Comparison of ENCODE assay signal across 8 cellular contexts in the genomic region with DNA sequence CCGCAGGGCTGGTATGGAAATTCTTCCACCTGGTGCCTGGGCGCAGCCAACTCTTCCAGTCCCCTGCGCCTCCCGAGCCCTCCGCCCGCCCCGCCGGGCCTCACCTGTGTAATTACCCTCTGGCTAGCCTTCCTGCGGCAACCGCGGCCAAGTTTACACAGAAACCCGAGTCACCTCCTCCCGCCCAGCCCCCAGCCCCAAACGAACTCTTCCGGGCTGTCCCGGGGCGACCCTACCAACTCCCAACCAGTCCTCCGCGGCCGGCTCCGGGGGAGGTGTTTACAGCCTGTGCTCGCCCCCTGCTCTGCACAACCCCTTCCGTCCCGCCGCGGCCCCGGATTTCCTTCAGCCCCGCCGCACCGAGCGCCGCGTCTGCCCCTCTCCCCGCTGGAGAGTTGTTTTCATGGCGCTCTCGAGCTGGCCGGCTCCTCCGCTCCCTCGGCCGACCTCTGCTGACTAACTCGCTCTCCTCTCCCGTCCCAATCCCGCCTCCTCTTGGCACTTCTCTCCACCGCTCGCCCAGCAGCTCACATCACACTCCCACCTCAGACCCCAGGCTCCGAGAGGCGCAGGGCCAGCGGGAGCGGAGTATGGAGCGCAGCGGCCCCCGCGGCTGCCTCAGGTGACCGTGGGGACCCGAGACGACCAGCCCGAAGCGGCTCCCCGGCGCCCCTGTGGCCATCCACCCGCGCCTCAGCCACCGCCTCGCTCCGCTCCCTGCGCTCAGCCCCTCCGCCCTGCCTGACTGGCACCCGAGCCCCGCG. TPM values are rescaled to one million over a fixed set of nuclear protein-coding genes. Genes with fewer than 3 reads are reported as not detected.
DNase-seq lines count a peak whose midpoint lies in the region; ATAC-seq and TF ChIP-seq lines count a peak whose summit lies in the region.

No MANE protein-coding gene starts in this region.

- TF ChIP-seq CTCF in mesothelial cell of epicardium (IDR thresholded peaks at IDR 0.05; ENCODE audit: unreplicated experiment), result no peak

- CTCF ChIA-PET in activated CD8-positive, alpha-beta memory T cell treated with anti-CD3 and anti-CD28 coated beads, Interleukin-2, amount 10 ng/mL, durations not matched to agents 7 days and 5 days (lab: Charles Lee), result interaction anchor here (1.1 to 1.7 kb wide), 2 partner anchors 86 to 120 kb away, joined by 3 to 5 read pairs; no protein-coding TSS in a partner anchor

- H3K27me3 Mint-ChIP-seq in activated CD8-positive, alpha-beta memory T cell treated with anti-CD3 and anti-CD28 coated beads, Interleukin-2, amount 10 ng/mL, durations not matched to agents 7 days and 5 days, result no peaks in the 10 kb centered on the region
- H3K27me3 Mint-ChIP-seq in mesothelial cell of epicardium (ENCODE audit: low read depth), result peaks cover 3% of the 10 kb centered on the region

- ATAC-seq in HG02943 (IDR thresholded peaks at IDR 0.05; ENCODE audit: low read depth, unreplicated experiment), result peak; percentile 27
- peak; percentile 63 for ATAC-seq in activated CD8-positive, alpha-beta memory T cell treated with anti-CD3 and anti-CD28 coated beads, Interleukin-2, amount 10 ng/mL, durations not matched to agents 7 days and 5 days

- peaks cover 44% of the 10 kb centered on the region for H3K4me1 Mint-ChIP-seq in activated CD8-positive, alpha-beta memory T cell treated with anti-CD3 and anti-CD28 coated beads, Interleukin-2, amount 10 ng/mL, durations not matched to agents 7 days and 5 days
- peaks cover 26% of the 10 kb centered on the region for H3K4me1 Mint-ChIP-seq in mesothelial cell of epicardium

- H3K36me3 ChIP-seq in endocrine pancreas (ENCODE audit: control insufficient read depth, insufficient read depth, low read length), result no peaks in the 10 kb centered on the region

- peak overlapping the region; percentile 100 for H3K4me3 Mint-ChIP-seq in activated CD8-positive, alpha-beta memory T cell treated with anti-CD3 and anti-CD28 coated beads, Interleukin-2, amount 10 ng/mL, durations not matched to agents 7 days and 5 days
- H3K4me3 Mint-ChIP-seq in mesothelial cell of epicardium, result peak overlapping the region; percentile 96

- H3K27ac Mint-ChIP-seq in activated CD8-positive, alpha-beta memory T cell treated with anti-CD3 and anti-CD28 coated beads, Interleukin-2, amount 10 ng/mL, durations not matched to agents 7 days and 5 days, result peak overlapping the region; percentile 100
- H3K27ac Mint-ChIP-seq in mesothelial cell of epicardium, result peak overlapping the region; percentile 98

- peak overlapping the region; percentile 95 for H3K9ac ChIP-seq in endocrine pancreas (ENCODE audit: control insufficient read depth, insufficient read depth, low read length)

- H3K27me3 ChIP-seq in endocrine pancreas (ENCODE audit: control insufficient read depth, insufficient read depth, low read length), result no peaks in the 10 kb centered on the region

- peaks cover 30% of the 10 kb centered on the region for H3K4me1 ChIP-seq in endocrine pancreas (ENCODE audit: control insufficient read depth, insufficient read depth, low read length)

- peaks cover 23% of the 10 kb centered on the region for H3K36me3 Mint-ChIP-seq in activated CD8-positive, alpha-beta memory T cell treated with anti-CD3 and anti-CD28 coated beads, Interleukin-2, amount 10 ng/mL, durations not matched to agents 7 days and 5 days
- peaks cover 7% of the 10 kb centered on the region for H3K36me3 Mint-ChIP-seq in mesothelial cell of epicardium

- H3K9me3 Mint-ChIP-seq in activated CD8-positive, alpha-beta memory T cell treated with anti-CD3 and anti-CD28 coated beads, Interleukin-2, amount 10 ng/mL, durations not matched to agents 7 days and 5 days (ENCODE audit: low read depth), result no peaks in the 10 kb centered on the region
- no peaks in the 10 kb centered on the region for H3K9me3 Mint-ChIP-seq in mesothelial cell of epicardium

- H3K9me3 ChIP-seq in endocrine pancreas (ENCODE audit: control insufficient read depth, low read length), result no peaks in the 10 kb centered on the region

- H3K4me3 ChIP-seq in endocrine pancreas (ENCODE audit: control insufficient read depth, insufficient read depth, low read length), result peak overlapping the region; percentile 96

- DNase-seq in NCI-H524 (lab: John Stamatoyannopoulos, UW) (peak; percentile 36 to 49), NCI-H524 treated with DMSO at 0.1 percent for 48 hours (lab: John Stamatoyannopoulos, UW) (no peak), NCI-H526 treated with DMSO at 0.1 percent for 48 hours (lab: John Stamatoyannopoulos, UW) (peak; percentile 71), mesothelial cell of epicardium (ENCODE audit: low spot score in 2 of 2, unreplicated experiment in 2 of 2) (peak in 1 of 2 experiments; percentile 45)
- peak; percentile 80 for DNase-seq in activated CD8-positive, alpha-beta memory T cell treated with anti-CD3 and anti-CD28 coated beads, Interleukin-2, amount 10 ng/mL, durations not matched to agents 7 days and 5 days
- peak; percentile 24 to 39 for DNase-seq in stimulated activated CD8-positive, alpha-beta memory T cell treated with anti-CD3 and anti-CD28 coated beads, Interleukin-4, amount 100 ng/mL, for 1 hour (ENCODE audit: low read depth in 2 of 2, low spot score in 1 of 2)

RNA-seq across cellular contexts. Expression of gene ATOSA, which starts 0.5 kb away (rescaled TPM):
- 10 to 100 TPM; 26.0 to 40.5 TPM for total RNA-seq in activated CD8-positive, alpha-beta memory T cell treated with anti-CD3 and anti-CD28 coated beads, Interleukin-2, amount 10 ng/mL, durations not matched to agents 7 days and 5 days
- total RNA-seq in mesothelial cell of epicardium, result 38.8 to 43.7 TPM (median 41.4 TPM) in 3 replicates
